In the genomic region with DNA sequence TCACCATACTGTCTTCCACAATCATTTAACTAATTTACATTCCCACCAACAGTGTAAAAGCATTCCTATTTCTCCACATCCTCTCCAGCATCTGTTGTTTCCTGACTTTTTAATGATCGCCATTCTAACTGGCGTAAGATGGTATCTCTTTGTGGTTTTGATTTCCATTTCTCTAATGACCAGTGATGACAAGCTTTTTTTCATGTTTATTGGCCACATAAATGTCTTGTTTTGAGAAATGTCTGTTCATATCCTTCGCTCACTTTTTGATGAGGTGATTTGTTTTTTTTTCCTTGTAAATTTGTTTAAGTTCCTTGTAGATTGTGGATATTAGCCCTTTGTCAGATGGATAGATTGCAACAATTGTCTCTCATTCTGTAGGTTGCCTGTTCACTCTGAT, we compare ENCODE assay signal across 7 cellular contexts.
DNase-seq lines count a peak whose midpoint lies in the region; ATAC-seq and TF ChIP-seq lines count a peak whose summit lies in the region.
"Not testable (repeated sequence)": the region's sequence is repeated elsewhere in the genome, so short reads cannot be mapped to it uniquely, and the experiment has no call there.

No MANE protein-coding gene starts in this region.

- H3K27ac Mint-ChIP-seq in activated T-cell treated with anti-CD3 and anti-CD28 coated beads, Interleukin-2, amount 50 U/mL, for 72 hours: peak overlapping the region; percentile 17
- H3K27ac Mint-ChIP-seq in mesothelial cell of epicardium: peak overlapping the region; percentile 59
- H3K27ac Mint-ChIP-seq in nephron progenitor cell: peak overlapping the region; percentile 69

- H3K27me3 ChIP-seq in A673 (replicated peaks; ENCODE audit: insufficient read depth, low read depth, low read length, poor library complexity): not testable (repeated sequence)

- DNase-seq in A673 (ENCODE audit: low spot score): peak; percentile 23
- DNase-seq in EH (ENCODE audit: low read depth): peak; percentile 3
- peak; percentile 42 for DNase-seq in M059J (ENCODE audit: low read depth)
- not testable (repeated sequence) for DNase-seq in activated T-cell treated with anti-CD3 and anti-CD28 coated beads, Interleukin-2, amount 50 U/mL, for 72 hours; mesothelial cell of epicardium (ENCODE audit: low spot score in 2 of 2, unreplicated experiment in 2 of 2); nephron progenitor cell

- not testable (repeated sequence) for ATAC-seq in activated T-cell treated with anti-CD3 and anti-CD28 coated beads, Interleukin-2, amount 50 U/mL, for 72 hours (replicated peaks in 1 of 2)

- H3K9me3 ChIP-seq in A673 (ENCODE audit: low read depth, low read length, poor library complexity, severe bottlenecking); HEK293 (ENCODE audit: control insufficient read depth, insufficient read depth, low read depth, low read length): not testable (repeated sequence)

- not testable (repeated sequence) for H3K4me1 Mint-ChIP-seq in activated T-cell treated with anti-CD3 and anti-CD28 coated beads, Interleukin-2, amount 50 U/mL, for 72 hours (ENCODE audit: low read depth)
- H3K4me1 Mint-ChIP-seq in mesothelial cell of epicardium (peaks cover 33% of the 10 kb centered on the region), nephron progenitor cell (peaks cover 46% of the 10 kb centered on the region)

- H3K9me3 Mint-ChIP-seq in activated T-cell treated with anti-CD3 and anti-CD28 coated beads, Interleukin-2, amount 50 U/mL, for 72 hours: peaks cover 17 to 19% of the 10 kb centered on the region in 2 donors
- H3K9me3 Mint-ChIP-seq in mesothelial cell of epicardium: peaks cover 39% of the 10 kb centered on the region
- peaks cover 50% of the 10 kb centered on the region for H3K9me3 Mint-ChIP-seq in nephron progenitor cell

- not testable (repeated sequence) for TF ChIP-seq CTCF in A673 (conservative IDR thresholded peaks at IDR 0.05; ENCODE audit: low read depth, low read length); HEK293 (tag by site-specific recombination; IDR thresholded peaks at IDR 0.05); mesothelial cell of epicardium (IDR thresholded peaks at IDR 0.05; ENCODE audit: unreplicated experiment); nephron progenitor cell (IDR thresholded peaks at IDR 0.05)

- POLR2A ChIA-PET in A673 (lab: Charles Lee; ENCODE audit: low non-redundant PET); HEK293 (lab: Yijun Ruan, JAX): not testable (repeated sequence)

- not testable (repeated sequence) for H3K36me3 ChIP-seq in A673 (ENCODE audit: insufficient read depth, low read length, poor library complexity, severe bottlenecking); HEK293 (ENCODE audit: control insufficient read depth in 2 of 2, insufficient read depth in 1 of 2, low read length in 2 of 2)

- H3K36me3 Mint-ChIP-seq in activated T-cell treated with anti-CD3 and anti-CD28 coated beads, Interleukin-2, amount 50 U/mL, for 72 hours (ENCODE audit: insufficient read depth in 2 of 2): not testable (repeated sequence)
- H3K36me3 Mint-ChIP-seq in mesothelial cell of epicardium: peaks cover 37% of the 10 kb centered on the region
- peaks cover 41% of the 10 kb centered on the region for H3K36me3 Mint-ChIP-seq in nephron progenitor cell (ENCODE audit: low read depth)

- intact Hi-C loops in A673 (cut with micrococcal nuclease; ENCODE audit: unreplicated experiment): not testable (repeated sequence)

- H3K4me3 ChIP-seq in A673 (ENCODE audit: low read depth, low read length, poor library complexity, severe bottlenecking); HEK293 (ENCODE audit: low read depth, low read length): not testable (repeated sequence)

- H3K4me3 Mint-ChIP-seq in activated T-cell treated with anti-CD3 and anti-CD28 coated beads, Interleukin-2, amount 50 U/mL, for 72 hours; mesothelial cell of epicardium; nephron progenitor cell: not testable (repeated sequence)

- not testable (repeated sequence) for BruUV-seq in A673 (replicated peaks; lab: Mats Ljungman, UMichigan)

- not testable (repeated sequence) for H3K27me3 Mint-ChIP-seq in activated T-cell treated with anti-CD3 and anti-CD28 coated beads, Interleukin-2, amount 50 U/mL, for 72 hours (ENCODE audit: low read depth); mesothelial cell of epicardium (ENCODE audit: low read depth); nephron progenitor cell (ENCODE audit: low read depth, poor library complexity)

- not testable (repeated sequence) for H3K27ac ChIP-seq in A673 (ENCODE audit: low read depth, low read length, poor library complexity, severe bottlenecking); HEK293 (ENCODE audit: extremely low read depth, low read depth, low read length)

- CTCF ChIA-PET in A673 (lab: Charles Lee); HEK293 (lab: Yijun Ruan, JAX): not testable (repeated sequence)

- not testable (repeated sequence) for H3K4me1 ChIP-seq in A673 (ENCODE audit: insufficient read depth, low read length, poor library complexity, severe bottlenecking); HEK293 (ENCODE audit: control insufficient read depth, insufficient read depth, low read length)

TF ChIP-seq in HEK293, 187 proteins besides CTCF, POLR2A, EP300 and RAD21 (continues in another document):
- peak; percentile 89 for TF ChIP-seq OSR2 (tag by site-specific recombination; IDR thresholded peaks at IDR 0.05)
- TF ChIP-seq TCF7L2 (IDR thresholded peaks at IDR 0.05; ENCODE audit: borderline replicate concordance, low read depth, low read length): peak; percentile 19; the same call in 1 of the 2 replicates
- peak; percentile 84 for TF ChIP-seq WT1 (tag by site-specific recombination; IDR thresholded peaks at IDR 0.05)
- peak; percentile 76 for TF ChIP-seq ZXDB (tag by site-specific recombination; IDR thresholded peaks at IDR 0.05)
- TF ChIP-seq, protein P1, sequence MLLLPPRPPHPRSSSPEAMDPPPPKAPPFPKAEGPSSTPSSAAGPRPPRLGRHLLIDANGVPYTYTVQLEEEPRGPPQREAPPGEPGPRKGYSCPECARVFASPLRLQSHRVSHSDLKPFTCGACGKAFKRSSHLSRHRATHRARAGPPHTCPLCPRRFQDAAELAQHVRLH (tag by site-specific recombination; IDR thresholded peaks at IDR 0.05): 0 out of 2 replicates have a peak, but pooled peaks have one; percentile 11
- TF ChIP-seq, protein P2, sequence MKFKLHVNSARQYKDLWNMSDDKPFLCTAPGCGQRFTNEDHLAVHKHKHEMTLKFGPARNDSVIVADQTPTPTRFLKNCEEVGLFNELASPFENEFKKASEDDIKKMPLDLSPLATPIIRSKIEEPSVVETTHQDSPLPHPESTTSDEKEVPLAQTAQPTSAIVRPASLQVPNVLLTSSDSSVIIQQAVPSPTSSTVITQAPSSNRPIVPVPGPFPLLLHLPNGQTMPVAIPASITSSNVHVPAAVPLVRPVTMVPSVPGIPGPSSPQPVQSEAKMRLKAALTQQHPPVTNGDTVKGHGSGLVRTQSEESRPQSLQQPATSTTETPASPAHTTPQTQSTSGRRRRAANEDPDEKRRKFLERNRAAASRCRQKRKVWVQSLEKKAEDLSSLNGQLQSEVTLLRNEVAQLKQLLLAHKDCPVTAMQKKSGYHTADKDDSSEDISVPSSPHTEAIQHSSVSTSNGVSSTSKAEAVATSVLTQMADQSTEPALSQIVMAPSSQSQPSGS (tag by site-specific recombination; IDR thresholded peaks at IDR 0.05; ENCODE audit: low read depth): peak; percentile 62
- TF ChIP-seq, protein P3, sequence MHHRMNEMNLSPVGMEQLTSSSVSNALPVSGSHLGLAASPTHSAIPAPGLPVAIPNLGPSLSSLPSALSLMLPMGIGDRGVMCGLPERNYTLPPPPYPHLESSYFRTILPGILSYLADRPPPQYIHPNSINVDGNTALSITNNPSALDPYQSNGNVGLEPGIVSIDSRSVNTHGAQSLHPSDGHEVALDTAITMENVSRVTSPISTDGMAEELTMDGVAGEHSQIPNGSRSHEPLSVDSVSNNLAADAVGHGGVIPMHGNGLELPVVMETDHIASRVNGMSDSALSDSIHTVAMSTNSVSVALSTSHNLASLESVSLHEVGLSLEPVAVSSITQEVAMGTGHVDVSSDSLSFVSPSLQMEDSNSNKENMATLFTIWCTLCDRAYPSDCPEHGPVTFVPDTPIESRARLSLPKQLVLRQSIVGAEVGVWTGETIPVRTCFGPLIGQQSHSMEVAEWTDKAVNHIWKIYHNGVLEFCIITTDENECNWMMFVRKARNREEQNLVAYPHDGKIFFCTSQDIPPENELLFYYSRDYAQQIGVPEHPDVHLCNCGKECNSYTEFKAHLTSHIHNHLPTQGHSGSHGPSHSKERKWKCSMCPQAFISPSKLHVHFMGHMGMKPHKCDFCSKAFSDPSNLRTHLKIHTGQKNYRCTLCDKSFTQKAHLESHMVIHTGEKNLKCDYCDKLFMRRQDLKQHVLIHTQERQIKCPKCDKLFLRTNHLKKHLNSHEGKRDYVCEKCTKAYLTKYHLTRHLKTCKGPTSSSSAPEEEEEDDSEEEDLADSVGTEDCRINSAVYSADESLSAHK (tag by site-specific recombination; IDR thresholded peaks at IDR 0.05): peak; percentile 54; the same call in 1 of the 2 replicates
- peak; percentile 81 for TF ChIP-seq ZNF843 (tag by site-specific recombination; IDR thresholded peaks at IDR 0.05)
- TF ChIP-seq GLI2 (tag by site-specific recombination; IDR thresholded peaks at IDR 0.05; ENCODE audit: borderline replicate concordance, low read depth): peak; percentile 11; the same call in 1 of the 2 replicates
- TF ChIP-seq, protein P4, sequence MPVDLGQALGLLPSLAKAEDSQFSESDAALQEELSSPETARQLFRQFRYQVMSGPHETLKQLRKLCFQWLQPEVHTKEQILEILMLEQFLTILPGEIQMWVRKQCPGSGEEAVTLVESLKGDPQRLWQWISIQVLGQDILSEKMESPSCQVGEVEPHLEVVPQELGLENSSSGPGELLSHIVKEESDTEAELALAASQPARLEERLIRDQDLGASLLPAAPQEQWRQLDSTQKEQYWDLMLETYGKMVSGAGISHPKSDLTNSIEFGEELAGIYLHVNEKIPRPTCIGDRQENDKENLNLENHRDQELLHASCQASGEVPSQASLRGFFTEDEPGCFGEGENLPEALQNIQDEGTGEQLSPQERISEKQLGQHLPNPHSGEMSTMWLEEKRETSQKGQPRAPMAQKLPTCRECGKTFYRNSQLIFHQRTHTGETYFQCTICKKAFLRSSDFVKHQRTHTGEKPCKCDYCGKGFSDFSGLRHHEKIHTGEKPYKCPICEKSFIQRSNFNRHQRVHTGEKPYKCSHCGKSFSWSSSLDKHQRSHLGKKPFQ (tag by site-specific recombination; IDR thresholded peaks at IDR 0.05): peak; percentile 32; the same call in 1 of the 2 replicates
- peak; percentile 81 for TF ChIP-seq FEZF1 (tag by site-specific recombination; IDR thresholded peaks at IDR 0.05)
- peak; percentile 84 for TF ChIP-seq KLF16 (tag by site-specific recombination; IDR thresholded peaks at IDR 0.05)

Comparison
In these comparisons a context has a peak if more than half of its experiments do, and no peak if none do; other contexts are left out.
1. H3K27ac Mint-ChIP-seq: peak in every context shown above with its lines; median percentile 69 in nephron progenitor cell; 59 in mesothelial cell of epicardium; 17 in activated T-cell treated with anti-CD3 and anti-CD28 coated beads, Interleukin-2, amount 50 U/mL, for 72 hours.